Comparison of ENCODE assay signal across 10 cellular contexts in the genomic region with DNA sequence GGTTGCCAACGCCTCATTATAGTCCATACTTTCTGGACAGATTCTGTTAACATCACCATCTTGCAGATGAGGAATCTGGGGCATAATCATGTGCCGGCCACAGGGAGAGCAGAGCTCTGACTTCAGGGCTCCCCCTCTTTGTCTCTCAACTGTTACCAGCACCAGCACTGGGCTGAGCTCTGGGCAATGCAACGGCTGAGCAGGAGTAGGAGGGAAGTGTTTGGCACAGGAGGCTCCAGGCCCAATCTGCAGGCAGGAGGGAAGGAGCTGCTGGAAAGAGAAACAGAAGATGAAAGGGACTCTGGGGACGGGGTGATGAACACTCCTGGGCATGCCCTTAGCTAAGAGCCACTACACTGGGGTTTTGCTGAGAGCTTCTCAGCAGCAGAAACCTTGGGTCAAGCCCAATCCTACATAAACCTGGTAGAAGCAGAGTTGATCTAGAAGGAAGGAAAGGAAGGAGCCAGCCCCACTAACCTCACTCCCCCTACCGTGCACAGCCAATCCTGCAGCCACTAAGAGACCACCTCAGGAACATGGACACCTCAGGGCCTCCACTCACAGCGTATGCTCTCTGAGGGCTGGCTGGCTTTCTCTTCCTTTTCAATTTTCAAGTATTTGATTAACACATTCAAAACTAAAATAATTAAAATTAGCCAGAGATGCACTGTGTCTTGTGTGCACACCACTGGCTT.
A peak's percentile ranks its signal among the peaks of the same experiment; 100 is the strongest.
DNase-seq lines count a peak whose midpoint lies in the region; ATAC-seq, FAIRE-seq and TF ChIP-seq lines count a peak whose summit lies in the region.
"Had no signal": no experiment of that assay in that cellular context is flagged by ENCODE, and none has a peak within 500 bp of the region (broad histone marks: within the 10 kb centered on the region; RNA-seq: fewer than 3 reads in every experiment).

No MANE protein-coding gene starts in this region.

- H3K9ac ChIP-seq in H9 (ENCODE audit: extremely low read depth, insufficient read length, low read length) = no peak overlapping the region
- no peak overlapping the region for H3K9ac ChIP-seq in HepG2 (ENCODE audit: insufficient read depth, low read depth, low read length)

- no peaks in the 10 kb centered on the region for H3K79me2 ChIP-seq in DOHH2 (ENCODE audit: control insufficient read depth, low read length)
- H3K79me2 ChIP-seq in H9 (ENCODE audit: insufficient read depth, low read length) = no peaks in the 10 kb centered on the region
- no peaks in the 10 kb centered on the region for H3K79me2 ChIP-seq in HepG2 (ENCODE audit: insufficient read depth, low read length)

- H4K8ac ChIP-seq in H9 (replicated peaks; ENCODE audit: insufficient read length, low read depth, low read length) = no peak overlapping the region

- no peaks in the 10 kb centered on the region for H3K9me3 Mint-ChIP-seq in H9

- DNase-seq in H9 = peak; percentile 63
- peak; percentile 50 for DNase-seq in WERI-Rb-1
- peak; percentile 74 for DNase-seq in islet precursor cell
- DNase-seq in NAMALWA (ENCODE audit: low spot score) = no peak
- no peak for DNase-seq in SKM-1 treated with dmso at 0.1 percent for 144 hours (lab: John Stamatoyannopoulos, UW; ENCODE audit: unreplicated experiment)
- no peak for DNase-seq in HepG2 (ENCODE audit: low spot score)
- DNase-seq: left lung, SW 1271 had no signal

- H2BK15ac ChIP-seq in H9 (ENCODE audit: low read depth, low read length) = no peak overlapping the region

- H3K4me1 ChIP-seq in DOHH2 (ENCODE audit: control insufficient read depth, low read length) (no peaks in the 10 kb centered on the region), H9 (ENCODE audit: insufficient read depth, low read length) (no peaks in the 10 kb centered on the region; the same call in 1 of the 2 replicates), HepG2 (ENCODE audit: insufficient read depth, low read length) (peaks cover 51% of the 10 kb centered on the region)

- intact Hi-C loops in HepG2 (cut with micrococcal nuclease; ENCODE audit: unreplicated experiment) = loop anchor here (5.0 kb wide), 1 partner anchor 170 kb away; no protein-coding TSS in a partner anchor

- H3K36me3 ChIP-seq in DOHH2 (ENCODE audit: control insufficient read depth, low read length) (no peaks in the 10 kb centered on the region), WERI-Rb-1 (no peaks in the 10 kb centered on the region), HepG2 (replicated peaks in 1 of 2; ENCODE audit: control insufficient read depth in 1 of 2, insufficient read depth in 2 of 2, low read length in 2 of 2) (0 out of 5 replicates have a peak, but pooled peaks cover 0 to 3% of the 10 kb centered on the region in 2 experiments)
- H3K36me3 ChIP-seq: left lung had no signal

- H4K91ac ChIP-seq in H9 (ENCODE audit: insufficient read length, low read depth, low read length) = no peak overlapping the region

- TF ChIP-seq POLR2A in HepG2 (IDR thresholded peaks at IDR 0.05; ENCODE audit: insufficient read depth in 1 of 2, low read depth in 2 of 2, low read length in 2 of 2) = no peak

- H2AK5ac ChIP-seq in H9 (ENCODE audit: insufficient read length, low read length) = no peak overlapping the region

- H3K14ac ChIP-seq in H9 (ENCODE audit: insufficient read depth, low read length) = no peak overlapping the region

- peaks cover 19 to 26% of the 10 kb centered on the region in 2 experiments for H3K4me1 Mint-ChIP-seq in H9

- H3K9me3 ChIP-seq in DOHH2 (ENCODE audit: control insufficient read depth, insufficient read depth, low read length) (no peaks in the 10 kb centered on the region), H9 (ENCODE audit: control insufficient read depth, low read depth, low read length) (no peaks in the 10 kb centered on the region), WERI-Rb-1 (ENCODE audit: severe bottlenecking) (no peaks in the 10 kb centered on the region), HepG2 (ENCODE audit: low read length) (no peaks in the 10 kb centered on the region)
- H3K9me3 ChIP-seq: left lung had no signal

- no peak for TF ChIP-seq RAD21 in HepG2 (CRISPR knock-in tag; IDR thresholded peaks at IDR 0.05)

- no TSS peak for BruUV-seq in HepG2 (replicated peaks; lab: Mats Ljungman, UMichigan)

- POLR2A ChIA-PET in HepG2 (lab: Yijun Ruan, JAX) = no interaction called here

- H3K4ac ChIP-seq in H9 (ENCODE audit: low read depth, low read length) = no peak overlapping the region

- no peak overlapping the region for H3K18ac ChIP-seq in H9 (ENCODE audit: insufficient read length, low read depth, low read length)

- no peak overlapping the region for H3K27ac ChIP-seq in DOHH2 (ENCODE audit: low read depth, low read length)
- H3K27ac ChIP-seq in H9 (ENCODE audit: insufficient read length, low read depth, low read length) = no peak overlapping the region
- no peak overlapping the region for H3K27ac ChIP-seq in WERI-Rb-1
- H3K27ac ChIP-seq in HepG2 (ENCODE audit: extremely low read length, insufficient read depth, low read length) = no peak overlapping the region
- H3K27ac ChIP-seq: left lung had no signal

- H3K23ac ChIP-seq in H9 (ENCODE audit: insufficient read length, low read depth, low read length) = no peak overlapping the region

- FAIRE-seq in HepG2 (lab: Jason Lieb, UNC) = no peak

- TF ChIP-seq EP300 in HepG2 (IDR thresholded peaks at IDR 0.05; ENCODE audit: low read depth in 2 of 2, low read length in 2 of 2) (no peak), HepG2 (CRISPR knock-in tag; IDR thresholded peaks at IDR 0.05; ENCODE audit: borderline replicate concordance) (no peak)

- WGBS in H9 (ENCODE audit: extremely low coverage, insufficient read length, low lambda C conversion rate) = no CpG with 5 or more reads among the region's 6 CpGs
- WGBS in HepG2 (ENCODE audit: low lambda C conversion rate) = 87% methylated on average over 6 of the region's 6 CpGs

- CTCF ChIA-PET in HepG2 (lab: Yijun Ruan, JAX; ENCODE audit: low intra/inter-chr PET ratio, low total read pairs) = interaction anchor here (3.5 kb wide), 1 partner anchor 285 kb away, joined by 24 read pairs; no protein-coding TSS in a partner anchor

- H4K20me1 ChIP-seq in DOHH2 (ENCODE audit: control insufficient read depth, insufficient read depth, low read depth, low read length) (no peaks in the 10 kb centered on the region), H9 (ENCODE audit: control insufficient read depth, insufficient read depth, insufficient read length) (no peaks in the 10 kb centered on the region), HepG2 (ENCODE audit: insufficient read depth, low read length) (peaks cover 1% of the 10 kb centered on the region; the same call in 1 of the 2 replicates)

- H3K4me3 Mint-ChIP-seq in H9 = no peak overlapping the region

- ATAC-seq in HG02798 (IDR thresholded peaks at IDR 0.05; ENCODE audit: poor library complexity, unreplicated experiment) (no peak), HepG2 (no peak)
- ATAC-seq: left lung had no signal

- no peak overlapping the region for H2BK5ac ChIP-seq in H9 (ENCODE audit: insufficient read length, low read length)

- no peak overlapping the region for H3T11ph ChIP-seq in H9 (ENCODE audit: low read length)

- H3K9me2 ChIP-seq in DOHH2 (replicated peaks; ENCODE audit: control insufficient read depth, low read length) = no peaks in the 10 kb centered on the region

- no peak overlapping the region for H2BK20ac ChIP-seq in H9 (ENCODE audit: low read depth, low read length, poor library complexity, severe bottlenecking)

- H3K56ac ChIP-seq in H9 (ENCODE audit: insufficient read length, low read depth, low read length) = no peak overlapping the region

- H3K4me3 ChIP-seq in DOHH2 (ENCODE audit: low read length) = no peak overlapping the region
- no peak overlapping the region for H3K4me3 ChIP-seq in WERI-Rb-1 (ENCODE audit: low read depth, low read length)
- no peak overlapping the region for H3K4me3 ChIP-seq in HepG2 (replicated peaks in 1 of 3; ENCODE audit: insufficient read depth in 1 of 3, low read depth in 2 of 3, low read length in 3 of 3)
- H3K4me3 ChIP-seq: left lung had no signal

- TF ChIP-seq CTCF in DOHH2 (IDR thresholded peaks at IDR 0.05; ENCODE audit: low read depth, low read length, poor library complexity, severe bottlenecking) = peak; percentile 62
- TF ChIP-seq CTCF in H9 (conservative IDR thresholded peaks at IDR 0.05) = peak; percentile 63
- TF ChIP-seq CTCF in WERI-Rb-1 (IDR thresholded peaks at IDR 0.05; ENCODE audit: low read depth, low read length) = peak; percentile 64
- TF ChIP-seq CTCF in HepG2 (CRISPR knock-in tag; IDR thresholded peaks at IDR 0.05) = no peak

- no peak overlapping the region for H2BK120ac ChIP-seq in H9 (ENCODE audit: low read depth, low read length, poor library complexity, severe bottlenecking)

- no peaks in the 10 kb centered on the region for H3K36me3 Mint-ChIP-seq in H9 (ENCODE audit: insufficient read depth in 1 of 3, low read depth in 3 of 3)

- peaks cover 20% of the 10 kb centered on the region for H3K27me3 ChIP-seq in DOHH2 (ENCODE audit: control insufficient read depth, low read length)
- no peaks in the 10 kb centered on the region for H3K27me3 ChIP-seq in H9 (ENCODE audit: insufficient read depth, low read length)
- H3K27me3 ChIP-seq in WERI-Rb-1 (ENCODE audit: insufficient read depth, low read depth, severe bottlenecking) = no peaks in the 10 kb centered on the region
- no peaks in the 10 kb centered on the region for H3K27me3 ChIP-seq in HepG2 (ENCODE audit: control insufficient read depth in 1 of 2, insufficient read depth in 2 of 2, low read length in 2 of 2)

- no peaks in the 10 kb centered on the region for H3K23me2 ChIP-seq in H9 (ENCODE audit: insufficient read length, low read depth, low read length, poor library complexity, severe bottlenecking)

- in situ Hi-C loops in HepG2 (cut with HindIII; ENCODE audit: extremely low pct_ligation_motif_present, low pct_unique_long_range_greater_than_20kb) = loop anchor here (5.0 kb wide), 2 partner anchors 190 to 285 kb away; no protein-coding TSS in a partner anchor

- H3K27ac Mint-ChIP-seq in H9 = peak overlapping the region in 1 of 3 experiments; percentile 23; a peak in 2 of 7 replicates

- H2AFZ ChIP-seq in H9 (ENCODE audit: low read length) (no peak overlapping the region), HepG2 (ENCODE audit: low read length) (no peak overlapping the region)

- no peak overlapping the region for H2BK12ac ChIP-seq in H9 (ENCODE audit: insufficient read length, low read depth, low read length)

- peaks cover 2% of the 10 kb centered on the region; the same call in 1 of the 2 replicates for H3K27me3 Mint-ChIP-seq in H9 (ENCODE audit: low read depth)

- no peak overlapping the region for H4K5ac ChIP-seq in H9 (ENCODE audit: insufficient read length, low read depth, low read length)

- H3K4me2 ChIP-seq in DOHH2 (ENCODE audit: low read length) (no peak overlapping the region), H9 (ENCODE audit: insufficient read depth, insufficient read length, low read length) (no peak overlapping the region), HepG2 (ENCODE audit: low read depth, low read length) (no peak overlapping the region)

- no peaks in the 10 kb centered on the region for H3F3A ChIP-seq in DOHH2 (ENCODE audit: control insufficient read depth, insufficient read depth)

- no peaks in the 10 kb centered on the region for H3K79me1 ChIP-seq in H9 (ENCODE audit: insufficient read depth, low read depth, low read length, poor library complexity, severe bottlenecking)

TF ChIP-seq in HepG2, 621 proteins besides CTCF, POLR2A, EP300 and RAD21 (continues in another document):
- no peak for TF ChIP-seq EEA1 (CRISPR knock-in tag; IDR thresholded peaks at IDR 0.05; ENCODE audit: borderline replicate concordance)
- TF ChIP-seq ZNF33A (CRISPR knock-in tag; IDR thresholded peaks at IDR 0.05; ENCODE audit: borderline replicate concordance) = no peak

Comparison
In these comparisons a context has a peak if more than half of its experiments do, and no peak if none do; other contexts are left out.
1. DNase-seq: peak in H9 (single experiment), WERI-Rb-1 (single experiment) and islet precursor cell (single experiment); none in NAMALWA (single experiment), SKM-1 treated with dmso at 0.1 percent for 144 hours (single experiment) and HepG2 (single experiment).